In genomic region chr9:132989414-132989996, GRCh38 we compare ENCODE assay signal across 23 cellular contexts. TPM values are rescaled to one million over a fixed set of nuclear protein-coding genes. Genes with fewer than 3 reads are reported as not detected.
"Had no signal": no experiment of that assay in that cellular context is flagged by ENCODE, and none has a peak within 500 bp of the region (broad histone marks: within the 10 kb centered on the region; RNA-seq: fewer than 3 reads in every experiment).

No MANE protein-coding gene starts in this region.

- FAIRE-seq: endometrium, urothelium cell line had no signal

- DNase-seq: activated CD4-positive, alpha-beta T cell treated with anti-CD3 and anti-CD28 coated beads for 1 hour; activated CD8-positive, alpha-beta memory T cell treated with anti-CD3 and anti-CD28 coated beads for 24 hours; activated CD8-positive, alpha-beta memory T cell treated with anti-CD3 and anti-CD28 coated beads, Interleukin-2, amount 50 U/mL, for 48 hours; activated effector memory CD4-positive, alpha-beta T cell treated with Interleukin-2 at 50 U/mL for 16 hours; activated naive CD4-positive, alpha-beta T cell treated with anti-CD3 and anti-CD28 coated beads, Interleukin-2, amount 50 U/mL, for 16 hours; activated T-cell treated with anti-CD3 and anti-CD28 coated beads, Interleukin-2, amount 50 U/mL, for 48 hours; aorta; brain microvascular endothelial cell; central memory CD4-positive, alpha-beta T cell; colonic mucosa; heart left ventricle; occipital lobe; stimulated activated CD4-positive, alpha-beta T cell treated with anti-CD3 and anti-CD28 coated beads, Interleukin-12 subunit alpha, Interleukin-12 subunit beta, amount 100 ng/mL, for 4 hours; stimulated activated CD4-positive, alpha-beta T cell treated with anti-CD3 and anti-CD28 coated beads, Interleukin-1b, Interleukin-23, amount 100 ng/mL, for 48 hours; stimulated activated CD8-positive, alpha-beta memory T cell treated with anti-CD3 and anti-CD28 coated beads, Interleukin-4, amount 100 ng/mL, for 48 hours; stimulated activated naive CD4-positive, alpha-beta T cell treated with Interleukin-2 at 50 U/mL for 16 hours; WERI-Rb-1 had no signal

- H3K27ac ChIP-seq: brain microvascular endothelial cell, colonic mucosa, gastroesophageal sphincter, heart left ventricle, tibial nerve, WERI-Rb-1 had no signal

- H3K9me3 ChIP-seq: colonic mucosa, gastroesophageal sphincter, heart left ventricle, tibial nerve had no signal

- H3K4me3 ChIP-seq: colonic mucosa, gastroesophageal sphincter, heart left ventricle, tibial nerve had no signal

- H3K36me3 ChIP-seq: brain microvascular endothelial cell, colonic mucosa, gastroesophageal sphincter, heart left ventricle, tibial nerve, WERI-Rb-1 had no signal

- H3K4me1 ChIP-seq: colonic mucosa, gastroesophageal sphincter had no signal

- ATAC-seq: gastroesophageal sphincter, heart left ventricle had no signal

RNA-seq across cellular contexts. Expression of gene GFI1B, which starts 11.0 kb away (rescaled TPM):
- total RNA-seq: aorta; gastroesophageal sphincter; occipital lobe; posterior vena cava; T-helper 2 cell treated with Interferon-gamma antibody and Interleukin-4, amounts not matched to agents 100 ng/mL and 5 ng/mL, for 36 hours; tibial nerve had no signal
